Comparison of ENCODE assay signal across 7 cellular contexts in the genomic region with DNA sequence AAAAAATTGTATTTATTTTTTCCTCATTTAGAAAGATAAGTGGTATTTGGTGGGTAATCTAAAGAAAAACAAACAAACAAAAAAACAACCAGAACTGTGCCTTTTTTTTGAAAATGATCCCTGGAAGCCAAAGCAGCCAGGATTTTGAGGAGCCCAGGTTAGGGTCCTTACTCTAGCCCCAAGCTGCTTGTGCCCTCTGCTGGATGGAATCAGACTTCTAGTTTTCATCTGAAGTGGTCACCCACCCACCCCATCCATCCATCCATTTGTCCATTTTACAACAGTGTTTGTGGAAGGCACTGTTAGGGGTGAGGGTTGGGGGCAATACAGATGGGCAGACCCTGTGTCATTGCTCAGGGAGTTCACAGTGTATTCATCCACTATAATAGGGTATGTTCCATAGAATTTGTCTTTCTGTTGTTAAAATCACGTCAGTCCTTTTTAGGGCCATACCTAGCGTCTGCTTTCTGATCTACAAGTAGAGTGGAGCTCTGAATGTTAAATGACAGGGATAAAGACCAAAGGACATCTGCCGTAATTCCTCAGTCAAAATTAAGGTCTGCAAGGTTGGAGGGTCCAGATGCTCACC. TPM values are rescaled to one million over a fixed set of nuclear protein-coding genes. Genes with fewer than 3 reads are reported as not detected.
DNase-seq lines count a peak whose midpoint lies in the region; ATAC-seq and TF ChIP-seq lines count a peak whose summit lies in the region.

No MANE protein-coding gene starts in this region.

- H3K9me3 Mint-ChIP-seq in GM23338 (no peaks in the 10 kb centered on the region), endothelial cell (ENCODE audit: unreplicated experiment) (no peaks in the 10 kb centered on the region)

- TF ChIP-seq CTCF in GM23338 (conservative IDR thresholded peaks at IDR 0.05; ENCODE audit: low read depth in 2 of 2) (peak; percentile 78 to 88), OCI-LY3 (IDR thresholded peaks at IDR 0.05; ENCODE audit: low read depth, low read length) (peak; percentile 61), endothelial cell (IDR thresholded peaks at IDR 0.05; ENCODE audit: unreplicated experiment) (peak; percentile 37), retinal pigment epithelial cell (conservative IDR thresholded peaks at IDR 0.05; ENCODE audit: low read depth, low read length) (peak; percentile 76)

- no peak overlapping the region for H3K9ac ChIP-seq in OCI-LY3 (ENCODE audit: low read length)

- H3K9me2 ChIP-seq in GM23338 (ENCODE audit: insufficient read depth), result no peaks in the 10 kb centered on the region

- H3F3A ChIP-seq in GM23338 (replicated peaks; ENCODE audit: low read depth), result no peaks in the 10 kb centered on the region

- H3K27me3 ChIP-seq in GM23338 (ENCODE audit: insufficient read depth) (no peaks in the 10 kb centered on the region), OCI-LY3 (ENCODE audit: low read depth, low read length) (no peaks in the 10 kb centered on the region)

- H3K36me3 ChIP-seq in GM23338 (ENCODE audit: insufficient read depth) (peaks cover 8% of the 10 kb centered on the region; the same call in 1 of the 2 replicates), OCI-LY3 (replicated peaks; ENCODE audit: low read depth, low read length) (peaks cover 3% of the 10 kb centered on the region)

- H3K4me2 ChIP-seq in GM23338, result peak overlapping the region; percentile 21; the same call in 1 of the 2 replicates
- H3K4me2 ChIP-seq in OCI-LY3 (ENCODE audit: low read length), result no peak overlapping the region

- peaks cover 12% of the 10 kb centered on the region for H4K20me1 ChIP-seq in GM23338 (replicated peaks; ENCODE audit: insufficient read depth)
- no peaks in the 10 kb centered on the region for H4K20me1 ChIP-seq in OCI-LY3 (ENCODE audit: insufficient read depth, low read length)

- peaks cover 61% of the 10 kb centered on the region for H3K79me2 ChIP-seq in GM23338 (replicated peaks; ENCODE audit: insufficient read depth)
- H3K79me2 ChIP-seq in OCI-LY3 (ENCODE audit: low read length), result peaks cover 18% of the 10 kb centered on the region

- H3K27me3 Mint-ChIP-seq in GM23338 (ENCODE audit: insufficient read depth, low read depth, poor library complexity) (peaks cover 3% of the 10 kb centered on the region), endothelial cell (ENCODE audit: unreplicated experiment) (peaks cover 10% of the 10 kb centered on the region)

- ATAC-seq in GM23338 (peak; percentile 18), HG03378 (IDR thresholded peaks at IDR 0.05; ENCODE audit: unreplicated experiment) (no peak)

- no peak overlapping the region for H3K4me3 ChIP-seq in GM23338
- H3K4me3 ChIP-seq in OCI-LY3 (ENCODE audit: low read length), result no peak overlapping the region
- no peak overlapping the region for H3K4me3 ChIP-seq in retinal pigment epithelial cell (ENCODE audit: low read length)

- H3K27ac ChIP-seq in GM23338 (ENCODE audit: low read depth) (no peak overlapping the region), OCI-LY3 (ENCODE audit: low read length) (no peak overlapping the region)

- H3K4me1 ChIP-seq in GM23338 (ENCODE audit: insufficient read depth) (peaks cover 43% of the 10 kb centered on the region), OCI-LY3 (ENCODE audit: low read length) (peaks cover 14% of the 10 kb centered on the region)

- H3K36me3 Mint-ChIP-seq in GM23338 (ENCODE audit: low read depth) (peaks cover 26% of the 10 kb centered on the region), endothelial cell (ENCODE audit: low read depth, unreplicated experiment) (peaks cover 15% of the 10 kb centered on the region)

- peak; percentile 57 for DNase-seq in D341Med (ENCODE audit: low spot score)
- peak; percentile 86 for DNase-seq in GM23338 (ENCODE audit: low spot score)
- DNase-seq in endothelial cell (ENCODE audit: low spot score), result peak; percentile 53
- no peak for DNase-seq in retinal pigment epithelial cell (ENCODE audit: low read depth)
- DNase-seq in DMS153 treated with DMSO at 0.1 percent for 48 hours (lab: John Stamatoyannopoulos, UW; ENCODE audit: unreplicated experiment), result no peak

- no peaks in the 10 kb centered on the region for H3K9me3 ChIP-seq in OCI-LY3 (ENCODE audit: insufficient read depth, low read length)

- no peak overlapping the region for H2AFZ ChIP-seq in GM23338
- H2AFZ ChIP-seq in OCI-LY3 (ENCODE audit: low read depth, low read length), result no peak overlapping the region

- H3K27ac Mint-ChIP-seq in GM23338, result no peak overlapping the region
- no peak overlapping the region for H3K27ac Mint-ChIP-seq in endothelial cell (ENCODE audit: unreplicated experiment)

- H3K4me3 Mint-ChIP-seq in GM23338, result no peak overlapping the region
- no peak overlapping the region for H3K4me3 Mint-ChIP-seq in endothelial cell (ENCODE audit: unreplicated experiment)

- H3K4me1 Mint-ChIP-seq in GM23338, result peaks cover 50% of the 10 kb centered on the region
- H3K4me1 Mint-ChIP-seq in endothelial cell (ENCODE audit: unreplicated experiment), result peaks cover 19% of the 10 kb centered on the region

TF ChIP-seq in GM23338, 12 proteins besides CTCF, POLR2A, EP300 and RAD21 (continues in another document):
- no peak for TF ChIP-seq POLR2AphosphoS5 (IDR thresholded peaks at IDR 0.05; ENCODE audit: low read depth)
- TF ChIP-seq, protein P1, sequence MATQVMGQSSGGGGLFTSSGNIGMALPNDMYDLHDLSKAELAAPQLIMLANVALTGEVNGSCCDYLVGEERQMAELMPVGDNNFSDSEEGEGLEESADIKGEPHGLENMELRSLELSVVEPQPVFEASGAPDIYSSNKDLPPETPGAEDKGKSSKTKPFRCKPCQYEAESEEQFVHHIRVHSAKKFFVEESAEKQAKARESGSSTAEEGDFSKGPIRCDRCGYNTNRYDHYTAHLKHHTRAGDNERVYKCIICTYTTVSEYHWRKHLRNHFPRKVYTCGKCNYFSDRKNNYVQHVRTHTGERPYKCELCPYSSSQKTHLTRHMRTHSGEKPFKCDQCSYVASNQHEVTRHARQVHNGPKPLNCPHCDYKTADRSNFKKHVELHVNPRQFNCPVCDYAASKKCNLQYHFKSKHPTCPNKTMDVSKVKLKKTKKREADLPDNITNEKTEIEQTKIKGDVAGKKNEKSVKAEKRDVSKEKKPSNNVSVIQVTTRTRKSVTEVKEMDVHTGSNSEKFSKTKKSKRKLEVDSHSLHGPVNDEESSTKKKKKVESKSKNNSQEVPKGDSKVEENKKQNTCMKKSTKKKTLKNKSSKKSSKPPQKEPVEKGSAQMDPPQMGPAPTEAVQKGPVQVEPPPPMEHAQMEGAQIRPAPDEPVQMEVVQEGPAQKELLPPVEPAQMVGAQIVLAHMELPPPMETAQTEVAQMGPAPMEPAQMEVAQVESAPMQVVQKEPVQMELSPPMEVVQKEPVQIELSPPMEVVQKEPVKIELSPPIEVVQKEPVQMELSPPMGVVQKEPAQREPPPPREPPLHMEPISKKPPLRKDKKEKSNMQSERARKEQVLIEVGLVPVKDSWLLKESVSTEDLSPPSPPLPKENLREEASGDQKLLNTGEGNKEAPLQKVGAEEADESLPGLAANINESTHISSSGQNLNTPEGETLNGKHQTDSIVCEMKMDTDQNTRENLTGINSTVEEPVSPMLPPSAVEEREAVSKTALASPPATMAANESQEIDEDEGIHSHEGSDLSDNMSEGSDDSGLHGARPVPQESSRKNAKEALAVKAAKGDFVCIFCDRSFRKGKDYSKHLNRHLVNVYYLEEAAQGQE (IDR thresholded peaks at IDR 0.05; ENCODE audit: unreplicated experiment), result no peak
- TF ChIP-seq JUNB (IDR thresholded peaks at IDR 0.05; ENCODE audit: unreplicated experiment), result no peak
- TF ChIP-seq STAT1 (IDR thresholded peaks at IDR 0.05; ENCODE audit: unreplicated experiment), result no peak
- TF ChIP-seq EZH2 (IDR thresholded peaks at IDR 0.05; ENCODE audit: low read depth, unreplicated experiment), result no peak
- TF ChIP-seq NANOG (IDR thresholded peaks at IDR 0.05; ENCODE audit: borderline replicate concordance), result no peak
- TF ChIP-seq ZNF331 (CRISPR knock-in tag; IDR thresholded peaks at IDR 0.05; ENCODE audit: low read depth), result no peak

RNA-seq across cellular contexts. Expression of a gene that starts 3.0 kb away (rescaled TPM):
- total RNA-seq in GM23338 (2014; rRNA removed; shearing (Covaris generic)), result 39.6 and 48.1 TPM in 2 replicates
- 22.4 and 25.9 TPM in 2 replicates for polyA plus RNA-seq in GM23338 (2016; fragmentation: Nextera tagmentation; extraction: Ambion mirVana)
- total RNA-seq in endothelial cell (ENCODE audit: unreplicated experiment), result 43.6 TPM

RNA-seq across cellular contexts. Expression of a gene that starts 3.6 kb away (rescaled TPM):
- 27.2 and 28.2 TPM in 2 replicates for total RNA-seq in GM23338 (2014; rRNA removed; shearing (Covaris generic))
- 97.1 and 109 TPM in 2 replicates for polyA plus RNA-seq in GM23338 (2016; fragmentation: Nextera tagmentation; extraction: Ambion mirVana)
- 27.7 TPM for total RNA-seq in endothelial cell (ENCODE audit: unreplicated experiment)

RNA-seq across cellular contexts. Expression of a gene that starts 55.1 kb away (rescaled TPM):
- total RNA-seq in GM23338 (2014; rRNA removed; shearing (Covaris generic)), result not detected in 2 replicates
- 0.27 TPM in 1 of 2 replicates, not detected in the other for polyA plus RNA-seq in GM23338 (2016; fragmentation: Nextera tagmentation; extraction: Ambion mirVana)
- not detected for total RNA-seq in endothelial cell (ENCODE audit: unreplicated experiment)

RNA-seq across cellular contexts. Expression of a gene that starts 59.5 kb away (rescaled TPM):
- 24.0 and 24.8 TPM in 2 replicates for total RNA-seq in GM23338 (2014; rRNA removed; shearing (Covaris generic))
- 13.1 and 14.1 TPM in 2 replicates for polyA plus RNA-seq in GM23338 (2016; fragmentation: Nextera tagmentation; extraction: Ambion mirVana)
- total RNA-seq in endothelial cell (ENCODE audit: unreplicated experiment), result 26.3 TPM

Comparison
In these comparisons a context has a peak if more than half of its experiments do, and no peak if none do; other contexts are left out.
1. DNase-seq: peak in D341Med (single experiment), GM23338 (single experiment) and endothelial cell (single experiment); none in retinal pigment epithelial cell (single experiment) and DMS153 treated with DMSO at 0.1 percent for 48 hours (single experiment).
2. Peak in every context shown above with its lines, with median percentiles within 50 percentile points of each other: CTCF ChIP-seq.